ENCODE assay signal across 7 cellular contexts in genomic region chr2:184597996-184598312, GRCh38. TPM values are rescaled to one million over a fixed set of nuclear protein-coding genes. Genes with fewer than 3 reads are reported as not detected.
A peak's percentile ranks its signal among the peaks of the same experiment; 100 is the strongest.
DNase-seq lines count a peak whose midpoint lies in the region; ATAC-seq and TF ChIP-seq lines count a peak whose summit lies in the region.

No MANE protein-coding gene starts in this region.

- TF ChIP-seq CTCF in GM23338 (conservative IDR thresholded peaks at IDR 0.05; ENCODE audit: low read depth in 2 of 2): no peak
- TF ChIP-seq CTCF in hepatocyte (IDR thresholded peaks at IDR 0.05; ENCODE audit: poor library complexity): no peak

- H3K36me3 ChIP-seq in GM23338 (ENCODE audit: insufficient read depth) (no peaks in the 10 kb centered on the region), SJCRH30 (no peaks in the 10 kb centered on the region; the same call in 1 of the 2 replicates), hepatocyte (replicated peaks; ENCODE audit: insufficient read depth, low read depth) (no peaks in the 10 kb centered on the region)

- no peak overlapping the region for H3K27ac Mint-ChIP-seq in GM23338
- no peak overlapping the region for H3K27ac Mint-ChIP-seq in stimulated activated naive B cell treated with anti-CD40 and anti-IgM and Interleukin-4, amounts not matched to agents 10 μg/mL and 1 μg/mL and 100 μg/mL, for 72 hours

- H3K9me3 Mint-ChIP-seq in GM23338: no peaks in the 10 kb centered on the region
- H3K9me3 Mint-ChIP-seq in stimulated activated naive B cell treated with anti-CD40 and anti-IgM and Interleukin-4, amounts not matched to agents 10 μg/mL and 1 μg/mL and 100 μg/mL, for 72 hours: peaks cover 0 to 3% of the 10 kb centered on the region in 2 donors

- peak; percentile 8 for DNase-seq in GM23338 (ENCODE audit: low spot score)
- no peak for DNase-seq in SJCRH30
- DNase-seq in hepatocyte (ENCODE audit: low spot score): no peak
- DNase-seq in stimulated activated naive B cell treated with anti-CD40 and anti-IgM and Interleukin-4, amounts not matched to agents 10 μg/mL and 1 μg/mL and 100 μg/mL, for 72 hours: no peak
- no peak for DNase-seq in stimulated activated CD4-positive, alpha-beta T cell treated with anti-CD3 and anti-CD28 coated beads, Interleukin-2, amount 100 ng/mL, for 48 hours
- no peak for DNase-seq in MV-4-11 (lab: John Stamatoyannopoulos, UW)
- no peak for DNase-seq in effector CD4-positive, alpha-beta T cell

- H3K27me3 Mint-ChIP-seq in GM23338 (ENCODE audit: insufficient read depth, low read depth, poor library complexity): peaks cover 25% of the 10 kb centered on the region
- H3K27me3 Mint-ChIP-seq in stimulated activated naive B cell treated with anti-CD40 and anti-IgM and Interleukin-4, amounts not matched to agents 10 μg/mL and 1 μg/mL and 100 μg/mL, for 72 hours: peaks cover 32 to 40% of the 10 kb centered on the region in 2 donors

- H3K9me3 ChIP-seq in SJCRH30 (replicated peaks) (no peaks in the 10 kb centered on the region), hepatocyte (ENCODE audit: low read depth) (no peaks in the 10 kb centered on the region)

- H3K79me2 ChIP-seq in GM23338 (replicated peaks; ENCODE audit: insufficient read depth) (no peaks in the 10 kb centered on the region), hepatocyte (no peaks in the 10 kb centered on the region)

- peaks cover 12% of the 10 kb centered on the region for H3K4me1 Mint-ChIP-seq in GM23338
- H3K4me1 Mint-ChIP-seq in stimulated activated naive B cell treated with anti-CD40 and anti-IgM and Interleukin-4, amounts not matched to agents 10 μg/mL and 1 μg/mL and 100 μg/mL, for 72 hours: peaks cover 14 to 27% of the 10 kb centered on the region in 2 donors

- no peaks in the 10 kb centered on the region for H3K36me3 Mint-ChIP-seq in GM23338 (ENCODE audit: low read depth)
- H3K36me3 Mint-ChIP-seq in stimulated activated naive B cell treated with anti-CD40 and anti-IgM and Interleukin-4, amounts not matched to agents 10 μg/mL and 1 μg/mL and 100 μg/mL, for 72 hours: no peaks in the 10 kb centered on the region

- no peaks in the 10 kb centered on the region for H3F3A ChIP-seq in GM23338 (replicated peaks; ENCODE audit: low read depth)

- 0% methylated on average over 9 of the region's 19 CpGs for WGBS in hepatocyte (ENCODE audit: low lambda C conversion rate, missing lambda C conversion rate)

- H2AFZ ChIP-seq in GM23338: peak overlapping the region; percentile 45
- peak overlapping the region; percentile 85 for H2AFZ ChIP-seq in hepatocyte

- H4K20me1 ChIP-seq in GM23338 (replicated peaks; ENCODE audit: insufficient read depth) (no peaks in the 10 kb centered on the region), hepatocyte (ENCODE audit: insufficient read depth, poor library complexity, severe bottlenecking) (no peaks in the 10 kb centered on the region)

- H3K4me3 ChIP-seq in GM23338 (peak overlapping the region; percentile 64), SJCRH30 (peak overlapping the region; percentile 82), hepatocyte (peak overlapping the region; percentile 65)

- ATAC-seq in GM23338: no peak
- peak in 1 of 2 donors; percentile 6 for ATAC-seq in stimulated activated naive B cell treated with anti-CD40 and anti-IgM and Interleukin-4, amounts not matched to agents 10 μg/mL and 1 μg/mL and 100 μg/mL, for 72 hours (replicated peaks)

- H3K4me1 ChIP-seq in GM23338 (ENCODE audit: insufficient read depth): no peaks in the 10 kb centered on the region
- peaks cover 5% of the 10 kb centered on the region; the same call in 1 of the 2 replicates for H3K4me1 ChIP-seq in SJCRH30
- H3K4me1 ChIP-seq in hepatocyte (ENCODE audit: insufficient read depth): no peaks in the 10 kb centered on the region

- H3K4me3 Mint-ChIP-seq in GM23338: peak overlapping the region; percentile 77
- peak overlapping the region; percentile 63 to 72 for H3K4me3 Mint-ChIP-seq in stimulated activated naive B cell treated with anti-CD40 and anti-IgM and Interleukin-4, amounts not matched to agents 10 μg/mL and 1 μg/mL and 100 μg/mL, for 72 hours

- H3K9me2 ChIP-seq in GM23338 (ENCODE audit: insufficient read depth) (no peaks in the 10 kb centered on the region), hepatocyte (replicated peaks; ENCODE audit: insufficient read depth) (no peaks in the 10 kb centered on the region)

- H3K4me2 ChIP-seq in GM23338: peak overlapping the region; percentile 80
- H3K4me2 ChIP-seq in hepatocyte: peak overlapping the region; percentile 86

- H3K27me3 ChIP-seq in GM23338 (ENCODE audit: insufficient read depth) (peaks cover 47% of the 10 kb centered on the region), SJCRH30 (no peaks in the 10 kb centered on the region), hepatocyte (peaks cover 34% of the 10 kb centered on the region)

- no peak overlapping the region for H3K27ac ChIP-seq in GM23338 (ENCODE audit: low read depth)
- H3K27ac ChIP-seq in SJCRH30: peak overlapping the region; percentile 58
- peak overlapping the region; percentile 38 for H3K27ac ChIP-seq in hepatocyte

TF ChIP-seq in GM23338, 12 proteins besides CTCF, POLR2A, EP300 and RAD21:
- TF ChIP-seq CREB1 (CRISPR knock-in tag; IDR thresholded peaks at IDR 0.05; ENCODE audit: low read depth) (no peak), JUNB (IDR thresholded peaks at IDR 0.05; ENCODE audit: unreplicated experiment) (no peak), POLR2AphosphoS5 (IDR thresholded peaks at IDR 0.05; ENCODE audit: low read depth) (no peak), NANOG (IDR thresholded peaks at IDR 0.05; ENCODE audit: borderline replicate concordance) (no peak), ZNF462 (CRISPR knock-in tag; IDR thresholded peaks at IDR 0.05) (no peak)

RNA-seq across cellular contexts. Expression of gene ZNF804A, which starts 0.4 kb away (rescaled TPM):
- total RNA-seq in GM23338 (2014; rRNA removed; shearing (Covaris generic)): not detected in 2 replicates
- polyA plus RNA-seq in GM23338 (2016; fragmentation: Nextera tagmentation; extraction: Ambion mirVana) (0.05 TPM in 1 of 2 replicates, not detected in the other), hepatocyte (1.1 and 1.7 TPM in 2 replicates)
- 16.8 and 19.2 TPM in 2 replicates for total RNA-seq in SJCRH30 (2014; rRNA removed; shearing (Covaris generic))
- total RNA-seq in hepatocyte: 2.3 and 2.4 TPM in 2 replicates
